ENCODE assay signal across 8 cellular contexts in the genomic region with DNA sequence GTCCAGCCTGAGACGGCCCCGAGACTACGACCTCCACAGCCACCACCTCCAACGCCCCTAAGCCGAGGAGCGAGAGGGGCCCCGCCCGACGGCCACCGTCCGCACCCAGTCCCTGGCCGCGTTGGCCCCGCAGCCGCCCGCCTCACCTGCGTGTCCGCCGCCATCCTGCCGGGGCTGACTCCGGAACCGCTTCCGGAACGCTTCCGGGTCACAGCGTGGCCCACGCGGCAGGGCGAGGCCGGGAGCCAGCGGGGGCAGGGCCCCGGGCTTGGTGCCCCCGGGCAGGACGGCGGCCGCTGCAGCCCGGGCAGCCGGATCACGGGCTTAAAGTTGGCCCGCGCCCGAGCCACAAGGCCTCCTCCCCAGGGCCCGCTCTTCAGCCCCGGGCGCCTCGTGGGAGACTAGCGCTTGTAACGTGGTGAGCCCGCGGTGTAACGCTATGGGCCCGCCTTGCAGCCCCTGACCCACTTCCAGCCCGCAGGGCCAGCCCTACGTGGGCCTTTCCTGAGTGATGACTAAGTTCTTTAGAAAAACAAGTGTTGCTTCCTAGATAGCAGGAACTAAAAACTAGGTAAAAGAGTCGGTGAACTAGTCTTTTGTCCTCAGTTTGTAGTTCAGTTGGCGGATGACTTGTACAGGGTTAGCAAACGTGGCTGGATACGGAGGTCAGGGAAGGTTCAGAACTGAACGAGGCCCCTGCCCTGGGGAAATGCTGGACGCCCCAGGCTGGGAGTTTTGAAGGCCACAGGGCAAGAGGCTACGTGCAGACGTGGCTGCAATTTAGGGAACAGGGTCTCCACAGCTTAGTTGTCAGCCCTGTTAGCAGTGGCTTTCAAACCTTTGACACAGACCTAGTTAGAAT. TPM values are rescaled to one million over a fixed set of nuclear protein-coding genes. Genes with fewer than 3 reads are reported as not detected.
A peak's percentile ranks its signal among the peaks of the same experiment; 100 is the strongest.
DNase-seq lines count a peak whose midpoint lies in the region; ATAC-seq and TF ChIP-seq lines count a peak whose summit lies in the region.

A gene with protein sequence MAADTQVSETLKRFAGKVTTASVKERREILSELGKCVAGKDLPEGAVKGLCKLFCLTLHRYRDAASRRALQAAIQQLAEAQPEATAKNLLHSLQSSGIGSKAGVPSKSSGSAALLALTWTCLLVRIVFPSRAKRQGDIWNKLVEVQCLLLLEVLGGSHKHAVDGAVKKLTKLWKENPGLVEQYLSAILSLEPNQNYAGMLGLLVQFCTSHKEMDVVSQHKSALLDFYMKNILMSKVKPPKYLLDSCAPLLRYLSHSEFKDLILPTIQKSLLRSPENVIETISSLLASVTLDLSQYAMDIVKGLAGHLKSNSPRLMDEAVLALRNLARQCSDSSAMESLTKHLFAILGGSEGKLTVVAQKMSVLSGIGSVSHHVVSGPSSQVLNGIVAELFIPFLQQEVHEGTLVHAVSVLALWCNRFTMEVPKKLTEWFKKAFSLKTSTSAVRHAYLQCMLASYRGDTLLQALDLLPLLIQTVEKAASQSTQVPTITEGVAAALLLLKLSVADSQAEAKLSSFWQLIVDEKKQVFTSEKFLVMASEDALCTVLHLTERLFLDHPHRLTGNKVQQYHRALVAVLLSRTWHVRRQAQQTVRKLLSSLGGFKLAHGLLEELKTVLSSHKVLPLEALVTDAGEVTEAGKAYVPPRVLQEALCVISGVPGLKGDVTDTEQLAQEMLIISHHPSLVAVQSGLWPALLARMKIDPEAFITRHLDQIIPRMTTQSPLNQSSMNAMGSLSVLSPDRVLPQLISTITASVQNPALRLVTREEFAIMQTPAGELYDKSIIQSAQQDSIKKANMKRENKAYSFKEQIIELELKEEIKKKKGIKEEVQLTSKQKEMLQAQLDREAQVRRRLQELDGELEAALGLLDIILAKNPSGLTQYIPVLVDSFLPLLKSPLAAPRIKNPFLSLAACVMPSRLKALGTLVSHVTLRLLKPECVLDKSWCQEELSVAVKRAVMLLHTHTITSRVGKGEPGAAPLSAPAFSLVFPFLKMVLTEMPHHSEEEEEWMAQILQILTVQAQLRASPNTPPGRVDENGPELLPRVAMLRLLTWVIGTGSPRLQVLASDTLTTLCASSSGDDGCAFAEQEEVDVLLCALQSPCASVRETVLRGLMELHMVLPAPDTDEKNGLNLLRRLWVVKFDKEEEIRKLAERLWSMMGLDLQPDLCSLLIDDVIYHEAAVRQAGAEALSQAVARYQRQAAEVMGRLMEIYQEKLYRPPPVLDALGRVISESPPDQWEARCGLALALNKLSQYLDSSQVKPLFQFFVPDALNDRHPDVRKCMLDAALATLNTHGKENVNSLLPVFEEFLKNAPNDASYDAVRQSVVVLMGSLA (N-terminal part only) (minus strand): TSS at position 182 of the 862 bp plus-strand sequence. CDS start 18 bp downstream, at position 164.

- ATAC-seq in GM18907 (IDR thresholded peaks at IDR 0.05; ENCODE audit: unreplicated experiment) (peak; percentile 79), HG03159 (IDR thresholded peaks at IDR 0.05; ENCODE audit: unreplicated experiment) (peak; percentile 82)

- intact Hi-C loops in dorsolateral prefrontal cortex (cut with DNase I), result loop anchor here in 1 of 2 donors (5.0 kb wide), 1 partner anchor 77 kb away; a partner anchor contains a TSS
- intact Hi-C loops in lower leg skin (cut with DNase I; ENCODE audit: low total_unique reads), result no loop called here

- H3K27ac ChIP-seq in dorsolateral prefrontal cortex, result peak within 1 kb of the TSS in 58 of 59 donors; percentile 31 to 93 (median 83)

- no peaks in the 10 kb centered on the region for H3K27me3 ChIP-seq in dorsolateral prefrontal cortex

- TF ChIP-seq POLR2A in lower leg skin (IDR thresholded peaks at IDR 0.05), result peak in 1 of 2 donors; percentile 20

- TF ChIP-seq CTCF in AG09319 (IDR thresholded peaks at IDR 0.05; ENCODE audit: low read depth, low read length) (no peak), dorsolateral prefrontal cortex (IDR thresholded peaks at IDR 0.05 in 54 of 56, conservative IDR thresholded peaks at IDR 0.05 in 2 of 56; ENCODE audit: low read depth in 1 of 56, partially characterized antibody in 56 of 56) (peak in 21 of 56 donors; percentile 7 to 49 (median 22)), lower leg skin (IDR thresholded peaks at IDR 0.05) (no peak)

- WGBS in lower leg skin, 2 donors, result 2 to 11% methylated on average over 13 to 29 of the region's 62 CpGs

- DNase-seq in AG09319 (ENCODE audit: extremely low read depth, low read depth), result peak; percentile 37
- peak; percentile 80 for DNase-seq in NCI-H748 (lab: John Stamatoyannopoulos, UW; ENCODE audit: unreplicated experiment)
- peak; percentile 89 to 90 for DNase-seq in activated CD4-positive, alpha-beta T cell treated with anti-CD3 and anti-CD28 coated beads, Interleukin-2, amount 50 U/mL, for 48 hours
- DNase-seq in dorsolateral prefrontal cortex, result peak; percentile 68 to 95 (median 84)
- DNase-seq in lower leg skin (ENCODE audit: low spot score in 2 of 2), result peak; percentile 65 to 96
- peak; percentile 83 to 91 for DNase-seq in stimulated activated CD4-positive, alpha-beta T cell treated with anti-CD3 and anti-CD28 coated beads, Interleukin-4, amount 100 ng/mL, for 4 hours

- H3K4me3 ChIP-seq in dorsolateral prefrontal cortex (peak within 1 kb of the TSS; percentile 66 to 100 (median 96)), lower leg skin (ENCODE audit: low read depth, poor library complexity, severe bottlenecking) (peak within 1 kb of the TSS; percentile 87)

RNA-seq across cellular contexts. Expression of the gene that starts here (rescaled TPM):
- total RNA-seq in dorsolateral prefrontal cortex (100 to 1,000 TPM in 2 of 120 experiments, 10 to 100 TPM in 118; 44.5 to 107 (median 69.9) TPM), lower leg skin (100 to 1,000 TPM in 1 of 4 donors, 10 to 100 TPM in 3; 37.8 to 115 (median 50.8) TPM)

Comparison
In these comparisons a context has a peak if more than half of its experiments do, and no peak if none do; other contexts are left out.
1. Peak in every context shown above with its lines: DNase-seq, ATAC-seq, H3K4me3 ChIP-seq and H3K27ac ChIP-seq.
2. DNase-seq: peak in every context shown above with its lines; median percentile 90 in activated CD4-positive, alpha-beta T cell treated with anti-CD3 and anti-CD28 coated beads, Interleukin-2, amount 50 U/mL, for 48 hours; 87 in stimulated activated CD4-positive, alpha-beta T cell treated with anti-CD3 and anti-CD28 coated beads, Interleukin-4, amount 100 ng/mL, for 4 hours; 84 in dorsolateral prefrontal cortex; 80 in lower leg skin; 80 in NCI-H748; 37 in AG09319.